In the genomic region with DNA sequence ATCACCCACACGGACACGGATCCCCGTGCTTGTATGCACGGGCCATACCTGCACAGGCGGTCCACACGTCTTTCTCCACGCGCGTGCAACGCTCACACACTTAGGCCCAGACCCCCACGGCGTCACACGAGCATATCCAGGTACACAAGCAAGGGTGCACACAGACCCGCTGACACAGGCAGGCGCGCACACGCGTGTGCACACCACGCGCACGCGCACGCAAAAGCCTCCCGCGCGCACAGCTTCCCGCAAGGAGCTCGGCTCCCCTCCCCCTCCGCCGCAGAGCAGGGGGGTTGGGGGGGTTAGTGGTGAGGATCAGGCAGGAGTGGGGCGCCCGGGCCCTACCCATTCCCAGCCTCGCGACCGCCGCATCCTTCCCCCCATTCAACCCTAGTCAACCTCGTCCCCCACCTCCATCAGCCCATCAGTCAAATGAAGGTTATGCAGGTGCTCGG, we compare ENCODE assay signal across 9 cellular contexts. TPM values are rescaled to one million over a fixed set of nuclear protein-coding genes. Genes with fewer than 3 reads are reported as not detected.
DNase-seq lines count a peak whose midpoint lies in the region; ATAC-seq and TF ChIP-seq lines count a peak whose summit lies in the region.
"Had no signal": no experiment of that assay in that cellular context is flagged by ENCODE, and none has a peak within 500 bp of the region (broad histone marks: within the 10 kb centered on the region; RNA-seq: fewer than 3 reads in every experiment).

No MANE protein-coding gene starts in this region.

- H3K27me3 ChIP-seq in iPS DF 6.9 (ENCODE audit: control insufficient read depth, insufficient read depth, low read length): no peaks in the 10 kb centered on the region
- no peaks in the 10 kb centered on the region for H3K27me3 ChIP-seq in gastrocnemius medialis

- H3K4me3 Mint-ChIP-seq in IgD-negative memory B cell: peak overlapping the region; percentile 93 to 99 (median 95)
- peak overlapping the region; percentile 93 for H3K4me3 Mint-ChIP-seq in activated naive CD8-positive, alpha-beta T cell treated with anti-CD3 and anti-CD28 coated beads, Interleukin-2, amount 10 ng/mL, durations not matched to agents 7 days and 5 days

- H3K27ac Mint-ChIP-seq in IgD-negative memory B cell: peak overlapping the region; percentile 90 to 97 (median 91)
- H3K27ac Mint-ChIP-seq in activated naive CD8-positive, alpha-beta T cell treated with anti-CD3 and anti-CD28 coated beads, Interleukin-2, amount 10 ng/mL, durations not matched to agents 7 days and 5 days: peak overlapping the region; percentile 93

- H3K4me1 Mint-ChIP-seq in IgD-negative memory B cell: peaks cover 10 to 14% (median 12%) of the 10 kb centered on the region in 3 donors
- H3K4me1 Mint-ChIP-seq in activated naive CD8-positive, alpha-beta T cell treated with anti-CD3 and anti-CD28 coated beads, Interleukin-2, amount 10 ng/mL, durations not matched to agents 7 days and 5 days: peaks cover 11% of the 10 kb centered on the region

- POLR2A ChIA-PET in activated naive CD8-positive, alpha-beta T cell treated with anti-CD3 and anti-CD28 coated beads, Interleukin-2, amount 10 ng/mL, durations not matched to agents 7 days and 5 days (lab: Charles Lee): interaction anchor here (0.6 to 4.0 kb wide), 12 partner anchors 9 to 225 kb away, joined by 3 to 42 read pairs (median 5); a partner anchor contains a TSS

- in situ Hi-C loops in gastrocnemius medialis (cut with MboI; ENCODE audit: low sequenced_read_pairs in 4 of 4): no loop called here

- intact Hi-C loops in gastrocnemius medialis (cut with DNase I; ENCODE audit: low total_unique reads): loop anchor here (5.0 to 10.0 kb wide), 2 partner anchors 196 to 211 kb away; a partner anchor contains a TSS

- H3K27me3 Mint-ChIP-seq in IgD-negative memory B cell: no peaks in the 10 kb centered on the region
- peaks cover 6% of the 10 kb centered on the region for H3K27me3 Mint-ChIP-seq in activated naive CD8-positive, alpha-beta T cell treated with anti-CD3 and anti-CD28 coated beads, Interleukin-2, amount 10 ng/mL, durations not matched to agents 7 days and 5 days

- H3K36me3 ChIP-seq in iPS DF 6.9 (ENCODE audit: control insufficient read depth, insufficient read depth, low read length) (peaks cover 4% of the 10 kb centered on the region; the same call in 1 of the 2 replicates), gastrocnemius medialis (no peaks in the 10 kb centered on the region)

- ATAC-seq in activated naive CD8-positive, alpha-beta T cell treated with anti-CD3 and anti-CD28 coated beads, Interleukin-2, amount 10 ng/mL, durations not matched to agents 7 days and 5 days (ENCODE audit: low read depth): no peak
- ATAC-seq in gastrocnemius medialis (peak in 1 of 2 donors; percentile 2), GM18519 (IDR thresholded peaks at IDR 0.05; ENCODE audit: low FRiP score, unreplicated experiment) (no peak)

- no CpG with 5 or more reads among the region's 38 CpGs for WGBS in iPS DF 6.9 (ENCODE audit: insufficient coverage, insufficient read length)

- H3K36me3 Mint-ChIP-seq in IgD-negative memory B cell: no peaks in the 10 kb centered on the region
- H3K36me3 Mint-ChIP-seq in activated naive CD8-positive, alpha-beta T cell treated with anti-CD3 and anti-CD28 coated beads, Interleukin-2, amount 10 ng/mL, durations not matched to agents 7 days and 5 days: peaks cover 12% of the 10 kb centered on the region

- H3K4me3 ChIP-seq in iPS DF 6.9 (ENCODE audit: low read length) (peak overlapping the region; percentile 61; the same call in 1 of the 2 replicates), gastrocnemius medialis (peak overlapping the region; percentile 58 to 83 (median 74))

- TF ChIP-seq POLR2A in gastrocnemius medialis (IDR thresholded peaks at IDR 0.05): no peak

- TF ChIP-seq CTCF in gastrocnemius medialis (IDR thresholded peaks at IDR 0.05 in 4 of 5, conservative IDR thresholded peaks at IDR 0.05 in 1 of 5): peak in 1 of 5 experiments; percentile 22

- H3K27ac ChIP-seq in iPS DF 6.9 (ENCODE audit: low read length): no peak overlapping the region
- peak overlapping the region; percentile 59 to 80 (median 72) for H3K27ac ChIP-seq in gastrocnemius medialis

- peak; percentile 65 for DNase-seq in DMS53 (lab: John Stamatoyannopoulos, UW)
- no peak for DNase-seq in DMS53 treated with DMSO at 0.1 percent for 48 hours (lab: John Stamatoyannopoulos, UW; ENCODE audit: unreplicated experiment)
- no peak for DNase-seq in activated naive CD8-positive, alpha-beta T cell treated with anti-CD3 and anti-CD28 coated beads, Interleukin-2, amount 10 ng/mL, durations not matched to agents 7 days and 5 days
- DNase-seq in iPS DF 6.9 (ENCODE audit: low read depth, low spot score): no peak
- DNase-seq in gastrocnemius medialis: peak in 1 of 2 donors; percentile 31
- no peak for DNase-seq in iPS-NIHi7 (ENCODE audit: extremely low spot score)

- H3K4me1 ChIP-seq in iPS DF 6.9 (ENCODE audit: control insufficient read depth, insufficient read depth, low read length): peaks cover 7% of the 10 kb centered on the region
- peaks cover 6 to 19% of the 10 kb centered on the region in 2 donors for H3K4me1 ChIP-seq in gastrocnemius medialis

- H3K9me3 Mint-ChIP-seq in IgD-negative memory B cell: no peaks in the 10 kb centered on the region
- H3K9me3 Mint-ChIP-seq in activated naive CD8-positive, alpha-beta T cell treated with anti-CD3 and anti-CD28 coated beads, Interleukin-2, amount 10 ng/mL, durations not matched to agents 7 days and 5 days: no peaks in the 10 kb centered on the region

- no peaks in the 10 kb centered on the region for H3K9me3 ChIP-seq in iPS DF 6.9 (ENCODE audit: control insufficient read depth, insufficient read depth, low read length)
- H3K9me3 ChIP-seq in gastrocnemius medialis: no peaks in the 10 kb centered on the region

RNA-seq across cellular contexts. Expression of a gene that starts 0.4 kb away (rescaled TPM):
- polyA plus RNA-seq in IgD-negative memory B cell: 1.5 TPM
- total RNA-seq in activated naive CD8-positive, alpha-beta T cell treated with anti-CD3 and anti-CD28 coated beads, Interleukin-2, amount 10 ng/mL, durations not matched to agents 7 days and 5 days: 1 to 10 TPM; 3.0 to 6.1 TPM
- total RNA-seq in gastrocnemius medialis: 1 to 10 TPM in 1 of 4 donors, under 1 TPM in 1, not detected in 2; 0.51 to 2.3 TPM

RNA-seq across cellular contexts. Expression of a gene that starts 10.4 kb away (rescaled TPM):
- 16.6 TPM for polyA plus RNA-seq in IgD-negative memory B cell
- 1 to 10 TPM; 5.8 to 6.5 TPM for total RNA-seq in activated naive CD8-positive, alpha-beta T cell treated with anti-CD3 and anti-CD28 coated beads, Interleukin-2, amount 10 ng/mL, durations not matched to agents 7 days and 5 days
- total RNA-seq in gastrocnemius medialis: 10 to 100 TPM; 18.1 to 38.9 (median 33.0) TPM

RNA-seq across cellular contexts. Expression of a gene that starts 22.8 kb away (rescaled TPM):
- polyA plus RNA-seq in IgD-negative memory B cell: not detected
- under 1 TPM in 1 of 2 experiments, not detected in 1; 0.65 TPM for total RNA-seq in activated naive CD8-positive, alpha-beta T cell treated with anti-CD3 and anti-CD28 coated beads, Interleukin-2, amount 10 ng/mL, durations not matched to agents 7 days and 5 days
- 1 to 10 TPM in 1 of 4 donors, under 1 TPM in 2, not detected in 1; 0.65 to 2.6 (median 0.76) TPM for total RNA-seq in gastrocnemius medialis
- total RNA-seq: subcutaneous adipose tissue had no signal

RNA-seq across cellular contexts. Expression of a gene that starts 29.8 kb away (rescaled TPM):
- 473 TPM for polyA plus RNA-seq in IgD-negative memory B cell
- total RNA-seq in activated naive CD8-positive, alpha-beta T cell treated with anti-CD3 and anti-CD28 coated beads, Interleukin-2, amount 10 ng/mL, durations not matched to agents 7 days and 5 days: 10 to 100 TPM; 78.8 to 80.8 TPM
- total RNA-seq in gastrocnemius medialis: 10 to 100 TPM in 2 of 4 donors, 1 to 10 TPM in 2; 3.5 to 20.4 (median 14.0) TPM

RNA-seq across cellular contexts. Expression of a gene that starts 50.5 kb away (rescaled TPM):
- 2.1 TPM for polyA plus RNA-seq in IgD-negative memory B cell
- total RNA-seq in activated naive CD8-positive, alpha-beta T cell treated with anti-CD3 and anti-CD28 coated beads, Interleukin-2, amount 10 ng/mL, durations not matched to agents 7 days and 5 days: 10 to 100 TPM; 11.4 to 12.9 TPM
- total RNA-seq in gastrocnemius medialis: 10 to 100 TPM in 1 of 4 donors, 1 to 10 TPM in 3; 5.6 to 11.9 (median 6.0) TPM
